ENCODE assay signal across 24 cellular contexts in the genomic region with DNA sequence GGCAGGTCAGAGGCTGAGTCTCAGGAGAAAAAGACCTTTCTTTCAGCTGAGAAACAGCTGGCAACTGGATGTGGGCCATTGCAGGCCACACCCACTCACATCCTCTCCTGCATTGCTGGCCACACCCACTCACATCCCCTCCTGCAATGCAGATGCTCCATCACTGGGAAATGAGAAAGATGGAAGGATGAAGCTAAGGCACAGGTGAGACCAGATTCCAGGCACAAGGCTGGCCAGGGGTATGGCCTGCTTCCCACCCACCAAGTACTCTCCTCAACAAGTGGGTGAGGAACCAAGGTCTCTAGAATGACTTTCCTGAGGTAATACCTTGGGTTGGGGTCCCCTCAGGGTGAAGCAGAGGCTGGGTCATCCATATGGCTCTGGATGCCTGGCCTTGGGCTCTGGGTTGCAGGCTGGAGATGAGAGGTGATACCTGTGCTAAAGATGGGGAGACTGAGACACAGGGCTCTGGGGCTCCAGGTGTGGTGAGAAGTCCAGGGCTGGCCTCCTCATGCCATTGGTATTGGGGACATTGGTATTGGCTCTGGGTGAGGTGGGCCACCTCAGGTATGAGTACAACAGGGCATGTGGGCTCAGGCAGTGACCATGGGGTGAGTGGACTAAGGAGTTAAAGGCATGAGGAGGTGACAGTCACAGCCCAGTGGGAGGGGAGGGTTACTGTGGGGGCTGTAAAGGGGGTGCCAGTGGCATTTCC.
"Had no signal": no experiment of that assay in that cellular context is flagged by ENCODE, and none has a peak within 500 bp of the region (broad histone marks: within the 10 kb centered on the region; RNA-seq: fewer than 3 reads in every experiment).

No MANE protein-coding gene starts in this region.

- DNase-seq: cortex of kidney; effector memory CD8-positive, alpha-beta T cell; erythroblast; gastrocnemius medialis; heart right ventricle; hypothalamus; left ventricle myocardium superior; mesenchymal stem cell; naive B cell; right cardiac atrium; sigmoid colon; stimulated activated CD4-positive, alpha-beta T cell treated with anti-CD3 and anti-CD28 coated beads, Interleukin-4, amount 100 ng/mL, for 4 hours; transverse colon had no signal

- H3K36me3 Mint-ChIP-seq: naive B cell; stimulated activated memory B cell treated with anti-CD40 and anti-IgM and Interleukin-4, amounts not matched to agents 10 μg/mL and 1 μg/mL and 100 μg/mL, for 72 hours had no signal

- H3K27ac Mint-ChIP-seq: effector memory CD8-positive, alpha-beta T cell; mesothelial cell of epicardium; natural killer cell treated with Interleukin-12 subunit alpha and Interleukin-12 subunit beta and Interleukin-15 and Interleukin-18, amount 100 ng/mL, for 72 hours; stimulated activated memory B cell treated with anti-CD40 and anti-IgM and Interleukin-4, amounts not matched to agents 10 μg/mL and 1 μg/mL and 100 μg/mL, for 72 hours; stimulated activated naive CD8-positive, alpha-beta T cell treated with anti-CD3 and anti-CD28 coated beads, Interleukin-15, Interleukin-2, amounts not matched to agents 100 ng/mL and 50 ng/mL, for 24 hours had no signal

- H3K9me3 ChIP-seq: gastrocnemius medialis, prostate gland, suprapubic skin, transverse colon had no signal

- H3K4me3 ChIP-seq: cardiac muscle cell, gastrocnemius medialis, heart right ventricle, lung, mucosa of descending colon, prostate gland, sigmoid colon, suprapubic skin, transverse colon had no signal

- H3K4me1 ChIP-seq: gastrocnemius medialis, heart right ventricle, prostate gland, sigmoid colon, suprapubic skin, transverse colon had no signal

- H3K36me3 ChIP-seq: cardiac muscle cell, gastrocnemius medialis, heart right ventricle, prostate gland, sigmoid colon, suprapubic skin, transverse colon had no signal

- H3K27ac ChIP-seq: cardiac muscle cell, gastrocnemius medialis, heart right ventricle, prostate gland, sigmoid colon, suprapubic skin, transverse colon had no signal

- H3K4me3 Mint-ChIP-seq: central memory CD8-positive, alpha-beta T cell; effector memory CD8-positive, alpha-beta T cell; mesothelial cell of epicardium; naive B cell; natural killer cell treated with Interleukin-12 subunit alpha and Interleukin-12 subunit beta and Interleukin-15 and Interleukin-18, amount 100 ng/mL, for 72 hours; neural crest cell; stimulated activated memory B cell treated with anti-CD40 and anti-IgM and Interleukin-4, amounts not matched to agents 10 μg/mL and 1 μg/mL and 100 μg/mL, for 72 hours; stimulated activated naive CD8-positive, alpha-beta T cell treated with anti-CD3 and anti-CD28 coated beads, Interleukin-15, Interleukin-2, amounts not matched to agents 100 ng/mL and 50 ng/mL, for 24 hours had no signal

- ATAC-seq: effector memory CD8-positive, alpha-beta T cell; gastrocnemius medialis; heart right ventricle; left ventricle myocardium superior; mucosa of descending colon; right cardiac atrium; stimulated activated memory B cell treated with anti-CD40 and anti-IgM and Interleukin-4, amounts not matched to agents 10 μg/mL and 1 μg/mL and 100 μg/mL, for 72 hours had no signal

- H3K27me3 ChIP-seq: cardiac muscle cell, gastrocnemius medialis, suprapubic skin, transverse colon had no signal

- H3K4me1 Mint-ChIP-seq: mesothelial cell of epicardium; naive B cell; neural crest cell; stimulated activated memory B cell treated with anti-CD40 and anti-IgM and Interleukin-4, amounts not matched to agents 10 μg/mL and 1 μg/mL and 100 μg/mL, for 72 hours had no signal

- H3K27me3 Mint-ChIP-seq: central memory CD8-positive, alpha-beta T cell; effector memory CD8-positive, alpha-beta T cell; naive B cell; natural killer cell treated with Interleukin-12 subunit alpha and Interleukin-12 subunit beta and Interleukin-15 and Interleukin-18, amount 100 ng/mL, for 72 hours; stimulated activated memory B cell treated with anti-CD40 and anti-IgM and Interleukin-4, amounts not matched to agents 10 μg/mL and 1 μg/mL and 100 μg/mL, for 72 hours; stimulated activated naive CD8-positive, alpha-beta T cell treated with anti-CD3 and anti-CD28 coated beads, Interleukin-15, Interleukin-2, amounts not matched to agents 100 ng/mL and 50 ng/mL, for 24 hours had no signal
